Comparison of ENCODE assay signal across 8 cellular contexts in the genomic region with DNA sequence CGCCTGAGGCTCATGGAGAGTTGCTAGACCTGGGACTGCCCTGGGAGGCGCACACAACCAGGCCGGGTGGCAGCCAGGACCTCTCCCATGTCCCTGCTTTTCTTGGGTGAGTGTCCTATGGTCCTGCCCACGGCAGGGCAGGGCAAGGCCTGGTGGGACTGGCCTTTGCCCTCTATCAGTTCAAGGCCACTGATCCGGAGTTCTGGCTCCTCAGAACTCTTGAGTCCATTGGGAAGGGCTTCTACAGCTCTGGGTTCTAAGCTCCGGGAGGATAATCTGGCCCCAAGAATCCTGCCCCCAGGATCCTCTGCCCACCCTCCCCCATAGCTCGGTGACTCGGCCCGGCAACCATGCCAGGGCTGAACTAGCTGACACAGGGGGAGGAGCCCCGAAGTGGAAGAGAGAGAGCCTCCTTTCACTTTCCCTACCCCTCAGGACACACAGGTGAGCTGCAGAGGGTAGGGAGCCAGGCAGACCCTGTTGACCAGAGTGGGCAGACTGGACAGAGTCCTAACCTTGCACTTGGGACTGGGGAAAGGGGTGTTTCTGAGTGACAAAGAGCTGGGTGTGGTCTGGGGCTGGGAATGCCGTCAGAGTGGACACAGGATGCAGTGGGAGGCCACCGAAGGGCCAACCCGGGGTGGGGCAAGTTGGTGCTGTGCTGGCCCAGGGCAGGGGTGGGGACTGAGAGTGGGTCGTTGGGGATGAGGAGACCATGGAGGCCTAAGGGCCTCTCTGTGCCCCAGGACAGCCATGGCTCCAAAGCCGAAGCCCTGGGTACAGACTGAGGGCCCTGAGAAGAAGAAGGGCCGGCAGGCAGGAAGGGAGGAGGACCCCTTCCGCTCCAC. TPM values are rescaled to one million over a fixed set of nuclear protein-coding genes. Genes with fewer than 3 reads are reported as not detected.
DNase-seq lines count a peak whose midpoint lies in the region; ATAC-seq, FAIRE-seq and TF ChIP-seq lines count a peak whose summit lies in the region.

No MANE protein-coding gene starts in this region.

- CTCF ChIA-PET in CD4-positive, alpha-beta memory T cell (lab: Charles Lee; ENCODE audit: partially characterized antibody): interaction anchor here (0.7 to 3.7 kb wide), 17 partner anchors 8 to 442 kb away, joined by 3 to 49 read pairs (median 6); partner anchors contain the start of genes ABHD14A, ABHD14B, ACY1 and DCAF1

- TF ChIP-seq CTCF in Peyer's patch (IDR thresholded peaks at IDR 0.05): no peak

- H3K4me3 Mint-ChIP-seq in CD4-positive, alpha-beta memory T cell: peak overlapping the region; percentile 88 to 96 (median 92)
- H3K4me3 Mint-ChIP-seq in activated naive CD8-positive, alpha-beta T cell treated with anti-CD3 and anti-CD28 coated beads, Interleukin-2, amount 10 ng/mL, durations not matched to agents 7 days and 5 days: peak overlapping the region; percentile 91

- peak overlapping the region; percentile 63 to 73 for H3K4me3 ChIP-seq in CD4-positive, alpha-beta memory T cell (ENCODE audit: low read length in 2 of 2)
- H3K4me3 ChIP-seq in Peyer's patch (peak overlapping the region; percentile 52 to 91 (median 72)), right cardiac atrium (ENCODE audit: low read length) (peak overlapping the region; percentile 5), skeletal muscle satellite cell (ENCODE audit: low read length) (peak overlapping the region; percentile 69)

- H3K9ac ChIP-seq in skeletal muscle satellite cell (ENCODE audit: low read depth, low read length): peak overlapping the region; percentile 91

- no peaks in the 10 kb centered on the region for H3K9me3 ChIP-seq in CD4-positive, alpha-beta memory T cell (ENCODE audit: control insufficient read depth in 1 of 2, low read length in 2 of 2)
- no peaks in the 10 kb centered on the region for H3K9me3 ChIP-seq in Peyer's patch
- no peaks in the 10 kb centered on the region for H3K9me3 ChIP-seq in right cardiac atrium (ENCODE audit: control insufficient read depth, low read length)
- no peaks in the 10 kb centered on the region for H3K9me3 ChIP-seq in skeletal muscle satellite cell (replicated peaks; ENCODE audit: low read length)

- POLR2A ChIA-PET in CD4-positive, alpha-beta memory T cell (lab: Charles Lee; ENCODE audit: partially characterized antibody): interaction anchor here (0.6 to 2.9 kb wide), 19 partner anchors 8 to 1375 kb away, joined by 3 to 72 read pairs (median 4); partner anchors contain the start of genes ABHD14A, ABHD14B, ACY1 and C3orf18
- POLR2A ChIA-PET in activated naive CD8-positive, alpha-beta T cell treated with anti-CD3 and anti-CD28 coated beads, Interleukin-2, amount 10 ng/mL, durations not matched to agents 7 days and 5 days (lab: Charles Lee): interaction anchor here (0.9 to 5.2 kb wide), 12 partner anchors 15 to 1353 kb away, joined by 3 to 41 read pairs (median 6); partner anchors contain the start of genes ABHD14A, ABHD14B, ACY1 and DUSP7

- H3K27me3 Mint-ChIP-seq in CD4-positive, alpha-beta memory T cell: no peaks in the 10 kb centered on the region
- H3K27me3 Mint-ChIP-seq in activated naive CD8-positive, alpha-beta T cell treated with anti-CD3 and anti-CD28 coated beads, Interleukin-2, amount 10 ng/mL, durations not matched to agents 7 days and 5 days: no peaks in the 10 kb centered on the region

- H3K27me3 ChIP-seq in CD4-positive, alpha-beta memory T cell (ENCODE audit: insufficient read depth, low read length): no peaks in the 10 kb centered on the region
- H3K27me3 ChIP-seq in Peyer's patch (no peaks in the 10 kb centered on the region), right cardiac atrium (ENCODE audit: control insufficient read depth, insufficient read depth) (no peaks in the 10 kb centered on the region), skeletal muscle satellite cell (ENCODE audit: control insufficient read depth, insufficient read depth, low read length) (no peaks in the 10 kb centered on the region)

- peaks cover 9 to 15% of the 10 kb centered on the region in 2 donors for H3K36me3 Mint-ChIP-seq in CD4-positive, alpha-beta memory T cell
- H3K36me3 Mint-ChIP-seq in activated naive CD8-positive, alpha-beta T cell treated with anti-CD3 and anti-CD28 coated beads, Interleukin-2, amount 10 ng/mL, durations not matched to agents 7 days and 5 days: peaks cover 3% of the 10 kb centered on the region

- H3K9me3 Mint-ChIP-seq in CD4-positive, alpha-beta memory T cell: no peaks in the 10 kb centered on the region
- H3K9me3 Mint-ChIP-seq in activated naive CD8-positive, alpha-beta T cell treated with anti-CD3 and anti-CD28 coated beads, Interleukin-2, amount 10 ng/mL, durations not matched to agents 7 days and 5 days: no peaks in the 10 kb centered on the region

- peaks cover 37% of the 10 kb centered on the region for H3K4me1 ChIP-seq in CD4-positive, alpha-beta memory T cell (ENCODE audit: insufficient read depth, low read length)
- H3K4me1 ChIP-seq in Peyer's patch (peaks cover 0 to 28% (median 18%) of the 10 kb centered on the region in 4 donors), right cardiac atrium (ENCODE audit: control insufficient read depth, insufficient read depth, low read length) (peaks cover 2% of the 10 kb centered on the region), skeletal muscle satellite cell (ENCODE audit: control insufficient read depth, insufficient read depth, low read length) (peaks cover 26% of the 10 kb centered on the region)

- intact Hi-C loops in CD4-positive, alpha-beta memory T cell (cut with micrococcal nuclease): loop anchor here (1.0 to 2.0 kb wide), 10 partner anchors 14 to 211 kb away; partner anchors contain the start of genes ABHD14B, PCBP4, POC1A and RPL29
- intact Hi-C loops in right cardiac atrium (cut with DNase I): loop anchor here in 1 of 4 donors (2.0 kb wide), 1 partner anchor 32 kb away; the partner anchor contains the start of genes ABHD14A and ABHD14B

- 40% methylated on average over 17 of the region's 17 CpGs for WGBS in right cardiac atrium

- H3K4me2 ChIP-seq in skeletal muscle satellite cell (ENCODE audit: low read length): peak overlapping the region; percentile 91

- peak; percentile 27 for FAIRE-seq in H54 (lab: Jason Lieb, UNC)

- ATAC-seq in activated naive CD8-positive, alpha-beta T cell treated with anti-CD3 and anti-CD28 coated beads, Interleukin-2, amount 10 ng/mL, durations not matched to agents 7 days and 5 days (ENCODE audit: low read depth): peak; percentile 28
- peak; percentile 25 to 60 for ATAC-seq in right cardiac atrium

- peaks cover 18 to 48% (median 28%) of the 10 kb centered on the region in 4 donors for H3K4me1 Mint-ChIP-seq in CD4-positive, alpha-beta memory T cell
- peaks cover 30% of the 10 kb centered on the region for H3K4me1 Mint-ChIP-seq in activated naive CD8-positive, alpha-beta T cell treated with anti-CD3 and anti-CD28 coated beads, Interleukin-2, amount 10 ng/mL, durations not matched to agents 7 days and 5 days

- H3K27ac Mint-ChIP-seq in CD4-positive, alpha-beta memory T cell: peak overlapping the region; percentile 73 to 94 (median 91)
- H3K27ac Mint-ChIP-seq in activated naive CD8-positive, alpha-beta T cell treated with anti-CD3 and anti-CD28 coated beads, Interleukin-2, amount 10 ng/mL, durations not matched to agents 7 days and 5 days: peak overlapping the region; percentile 97

- H3K36me3 ChIP-seq in CD4-positive, alpha-beta memory T cell (ENCODE audit: insufficient read depth, low read length): peaks cover 11% of the 10 kb centered on the region
- H3K36me3 ChIP-seq in Peyer's patch (peaks cover 0 to 16% (median 0%) of the 10 kb centered on the region in 3 donors), skeletal muscle satellite cell (ENCODE audit: insufficient read depth, low read length) (peaks cover 1% of the 10 kb centered on the region)

- 0 out of 2 replicates have a peak, but pooled peaks have one; percentile 54 for TF ChIP-seq POLR2A in H54 (IDR thresholded peaks at IDR 0.05; ENCODE audit: low read depth, low read length)
- peak in 1 of 2 donors; percentile 63 for TF ChIP-seq POLR2A in Peyer's patch (IDR thresholded peaks at IDR 0.05)

- peak; percentile 37 to 66 (median 48) for DNase-seq in CD4-positive, alpha-beta memory T cell
- peak; percentile 91 for DNase-seq in H54 (ENCODE audit: insufficient read length, low spot score)
- peak; percentile 66 to 82 (median 80) for DNase-seq in Peyer's patch
- peak; percentile 65 for DNase-seq in activated naive CD8-positive, alpha-beta T cell treated with anti-CD3 and anti-CD28 coated beads, Interleukin-2, amount 10 ng/mL, durations not matched to agents 7 days and 5 days
- peak; percentile 82 to 85 (median 83) for DNase-seq in right cardiac atrium
- no peak for DNase-seq in NCI-H1694 (lab: John Stamatoyannopoulos, UW)
- DNase-seq in NCI-H446 treated with DMSO at 0.1 percent for 48 hours (lab: John Stamatoyannopoulos, UW): no peak

- H3K27ac ChIP-seq in CD4-positive, alpha-beta memory T cell (ENCODE audit: low read depth, low read length): peak overlapping the region; percentile 66
- peak overlapping the region; percentile 84 to 98 (median 94) for H3K27ac ChIP-seq in Peyer's patch
- peak overlapping the region; percentile 95 for H3K27ac ChIP-seq in right cardiac atrium (ENCODE audit: low read length)

RNA-seq across cellular contexts. Expression of gene PARP3, which starts 0.7 kb away (rescaled TPM):
- 10 to 100 TPM in 1 of 2 experiments, 1 to 10 TPM in 1; 8.1 to 10.5 TPM for total RNA-seq in CD4-positive, alpha-beta memory T cell
- 1 to 10 TPM; 2.9 to 5.6 TPM for polyA plus RNA-seq in CD4-positive, alpha-beta memory T cell
- total RNA-seq in Peyer's patch (100 to 1,000 TPM; 100 to 157 (median 137) TPM), right cardiac atrium (10 to 100 TPM; 11.6 to 17.4 (median 12.7) TPM)
- 10 to 100 TPM; 23.5 to 26.1 TPM for total RNA-seq in activated naive CD8-positive, alpha-beta T cell treated with anti-CD3 and anti-CD28 coated beads, Interleukin-2, amount 10 ng/mL, durations not matched to agents 7 days and 5 days
- polyA plus RNA-seq in right cardiac atrium: 10.3 TPM
- total RNA-seq in skeletal muscle satellite cell (2012; rRNA removed): 28.1 and 29.7 TPM in 2 replicates

RNA-seq across cellular contexts. Expression of gene RRP9, which starts 1.1 kb away (rescaled TPM):
- 10 to 100 TPM; 15.2 to 17.3 TPM for total RNA-seq in CD4-positive, alpha-beta memory T cell
- polyA plus RNA-seq in CD4-positive, alpha-beta memory T cell: 10 to 100 TPM; 19.3 to 20.7 TPM
- 10 to 100 TPM in 1 of 4 donors, 1 to 10 TPM in 3; 4.7 to 17.3 (median 7.7) TPM for total RNA-seq in Peyer's patch
- total RNA-seq in activated naive CD8-positive, alpha-beta T cell treated with anti-CD3 and anti-CD28 coated beads, Interleukin-2, amount 10 ng/mL, durations not matched to agents 7 days and 5 days: 10 to 100 TPM; 17.7 to 19.2 TPM
- 10 to 100 TPM in 1 of 4 donors, 1 to 10 TPM in 3; 7.0 to 13.9 (median 9.1) TPM for total RNA-seq in right cardiac atrium
- 9.4 TPM for polyA plus RNA-seq in right cardiac atrium
- total RNA-seq in skeletal muscle satellite cell (2012; rRNA removed): 46.5 and 56.0 TPM in 2 replicates

RNA-seq across cellular contexts. Expression of gene GPR62, which starts 12.4 kb away (rescaled TPM):
- total RNA-seq in CD4-positive, alpha-beta memory T cell: not detected
- polyA plus RNA-seq in CD4-positive, alpha-beta memory T cell: not detected
- not detected for total RNA-seq in Peyer's patch
- total RNA-seq in activated naive CD8-positive, alpha-beta T cell treated with anti-CD3 and anti-CD28 coated beads, Interleukin-2, amount 10 ng/mL, durations not matched to agents 7 days and 5 days: not detected
- 1 to 10 TPM in 1 of 4 donors, under 1 TPM in 3; 0.19 to 1.5 (median 0.54) TPM for total RNA-seq in right cardiac atrium
- polyA plus RNA-seq in right cardiac atrium: 0.34 TPM
- under 0.01 TPM in 2 replicates for total RNA-seq in skeletal muscle satellite cell (2012; rRNA removed)

RNA-seq across cellular contexts. Expression of gene PCBP4, which starts 24.4 kb away (rescaled TPM):
- 10 to 100 TPM; 18.7 to 20.5 TPM for total RNA-seq in CD4-positive, alpha-beta memory T cell
- polyA plus RNA-seq in CD4-positive, alpha-beta memory T cell: 10 to 100 TPM; 13.0 to 19.4 TPM
- total RNA-seq in Peyer's patch (10 to 100 TPM; 31.3 to 44.7 (median 37.7) TPM), right cardiac atrium (10 to 100 TPM; 62.2 to 81.7 (median 67.9) TPM)
- total RNA-seq in activated naive CD8-positive, alpha-beta T cell treated with anti-CD3 and anti-CD28 coated beads, Interleukin-2, amount 10 ng/mL, durations not matched to agents 7 days and 5 days: 10 to 100 TPM; 17.8 to 18.2 TPM
- polyA plus RNA-seq in right cardiac atrium: 88.1 TPM
- 28.2 and 28.6 TPM in 2 replicates for total RNA-seq in skeletal muscle satellite cell (2012; rRNA removed)

RNA-seq across cellular contexts. Expression of gene ABHD14B, which starts 31.0 kb away (rescaled TPM):
- 10 to 100 TPM; 82.1 to 85.6 TPM for total RNA-seq in CD4-positive, alpha-beta memory T cell
- 100 to 1,000 TPM in 1 of 2 donors, 10 to 100 TPM in 1; 77.4 to 112 TPM for polyA plus RNA-seq in CD4-positive, alpha-beta memory T cell
- 100 to 1,000 TPM in 3 of 4 donors, 10 to 100 TPM in 1; 43.7 to 135 (median 127) TPM for total RNA-seq in Peyer's patch
- total RNA-seq in activated naive CD8-positive, alpha-beta T cell treated with anti-CD3 and anti-CD28 coated beads, Interleukin-2, amount 10 ng/mL, durations not matched to agents 7 days and 5 days: 10 to 100 TPM; 49.6 to 54.3 TPM
- total RNA-seq in right cardiac atrium: 10 to 100 TPM; 14.8 to 23.3 (median 18.5) TPM
- 22.7 TPM for polyA plus RNA-seq in right cardiac atrium
- 34.3 and 37.8 TPM in 2 replicates for total RNA-seq in skeletal muscle satellite cell (2012; rRNA removed)

Comparison
In these comparisons a context has a peak if more than half of its experiments do, and no peak if none do; other contexts are left out.
1. DNase-seq: peak in CD4-positive, alpha-beta memory T cell (5 of 5), H54 (single experiment), Peyer's patch (3 of 3), activated naive CD8-positive, alpha-beta T cell treated with anti-CD3 and anti-CD28 coated beads, Interleukin-2, amount 10 ng/mL, durations not matched to agents 7 days and 5 days (single experiment) and right cardiac atrium (3 of 3); none in NCI-H1694 (single experiment) and NCI-H446 treated with DMSO at 0.1 percent for 48 hours (single experiment).
2. H3K4me3 ChIP-seq: peak in every context shown above with its lines; median percentile 72 in Peyer's patch; 69 in skeletal muscle satellite cell; 68 in CD4-positive, alpha-beta memory T cell; 5 in right cardiac atrium.
3. Peak in every context shown above with its lines, with median percentiles within 50 percentile points of each other: H3K27ac ChIP-seq.